Comparison of ENCODE assay signal across 9 cellular contexts in genomic region chr1:27356628-27357280, GRCh38. TPM values are rescaled to one million over a fixed set of nuclear protein-coding genes. Genes with fewer than 3 reads are reported as not detected.
DNase-seq lines count a peak whose midpoint lies in the region; ATAC-seq and TF ChIP-seq lines count a peak whose summit lies in the region.
"Had no signal": no experiment of that assay in that cellular context is flagged by ENCODE, and none has a peak within 500 bp of the region (broad histone marks: within the 10 kb centered on the region; RNA-seq: fewer than 3 reads in every experiment).

No MANE protein-coding gene starts in this region.

- peaks cover 6% of the 10 kb centered on the region for H3K27me3 ChIP-seq in HL-60 (ENCODE audit: insufficient read depth, poor library complexity, severe bottlenecking)
- H3K27me3 ChIP-seq: heart left ventricle had no signal

- CTCF ChIA-PET in activated CD4-positive, alpha-beta memory T cell treated with anti-CD3 and anti-CD28 coated beads for 36 hours (lab: Charles Lee), result interaction anchor here (0.6 to 7.1 kb wide), 26 partner anchors 9 to 450 kb away, joined by 3 to 80 read pairs (median 8); partner anchors contain the start of genes AHDC1, CD164L2, GPR3 and IFI6

- peak; percentile 25 to 62 for ATAC-seq in stimulated activated naive B cell treated with anti-CD40 and anti-IgM and Interleukin-4, amounts not matched to agents 10 μg/mL and 1 μg/mL and 100 μg/mL, for 72 hours (replicated peaks)
- ATAC-seq in GM18868 (IDR thresholded peaks at IDR 0.05; ENCODE audit: unreplicated experiment), result no peak

- H3K27ac ChIP-seq in HL-60 (replicated peaks), result peak overlapping the region; percentile 40

- no peaks in the 10 kb centered on the region for H3K9me3 Mint-ChIP-seq in activated CD4-positive, alpha-beta memory T cell treated with anti-CD3 and anti-CD28 coated beads for 36 hours
- peaks cover 5% of the 10 kb centered on the region for H3K9me3 Mint-ChIP-seq in glutamatergic neuron (ENCODE audit: unreplicated experiment)
- no peaks in the 10 kb centered on the region for H3K9me3 Mint-ChIP-seq in stimulated activated naive B cell treated with anti-CD40 and anti-IgM and Interleukin-4, amounts not matched to agents 10 μg/mL and 1 μg/mL and 100 μg/mL, for 72 hours

- POLR2A ChIA-PET in activated CD4-positive, alpha-beta memory T cell treated with anti-CD3 and anti-CD28 coated beads for 36 hours (lab: Charles Lee), result interaction anchor here (2.0 kb wide), 1 partner anchor 9 kb away, joined by 11 read pairs; the partner anchor contains the start of gene MAP3K6

- H3K27me3 Mint-ChIP-seq in activated CD4-positive, alpha-beta memory T cell treated with anti-CD3 and anti-CD28 coated beads for 36 hours, result no peaks in the 10 kb centered on the region
- peaks cover 9% of the 10 kb centered on the region for H3K27me3 Mint-ChIP-seq in glutamatergic neuron (ENCODE audit: unreplicated experiment)
- H3K27me3 Mint-ChIP-seq in stimulated activated naive B cell treated with anti-CD40 and anti-IgM and Interleukin-4, amounts not matched to agents 10 μg/mL and 1 μg/mL and 100 μg/mL, for 72 hours, result no peaks in the 10 kb centered on the region

- in situ Hi-C loops in KBM-7 (cut with MboI; ENCODE audit: low pct_unique_long_range_greater_than_20kb, low sequenced_read_pairs), result no loop called here

- H3K4me3 ChIP-seq in HL-60 (replicated peaks; ENCODE audit: insufficient read depth, low read length), result no peak overlapping the region

- TF ChIP-seq CTCF in HL-60 (IDR thresholded peaks at IDR 0.05; ENCODE audit: insufficient read depth, low read length), result no peak
- TF ChIP-seq CTCF in glutamatergic neuron (IDR thresholded peaks at IDR 0.05; ENCODE audit: partially characterized antibody, unreplicated experiment), result no peak

- H3K4me3 Mint-ChIP-seq in activated CD4-positive, alpha-beta memory T cell treated with anti-CD3 and anti-CD28 coated beads for 36 hours, result peak overlapping the region; percentile 68
- H3K4me3 Mint-ChIP-seq in glutamatergic neuron (ENCODE audit: unreplicated experiment), result no peak overlapping the region
- H3K4me3 Mint-ChIP-seq in stimulated activated naive B cell treated with anti-CD40 and anti-IgM and Interleukin-4, amounts not matched to agents 10 μg/mL and 1 μg/mL and 100 μg/mL, for 72 hours, result peak overlapping the region; percentile 70 to 74

- H3K4me1 Mint-ChIP-seq in activated CD4-positive, alpha-beta memory T cell treated with anti-CD3 and anti-CD28 coated beads for 36 hours (ENCODE audit: low read depth), result peaks cover 43% of the 10 kb centered on the region
- peaks cover 4% of the 10 kb centered on the region for H3K4me1 Mint-ChIP-seq in glutamatergic neuron (ENCODE audit: low read depth, unreplicated experiment)
- peaks cover 40 to 46% of the 10 kb centered on the region in 2 donors for H3K4me1 Mint-ChIP-seq in stimulated activated naive B cell treated with anti-CD40 and anti-IgM and Interleukin-4, amounts not matched to agents 10 μg/mL and 1 μg/mL and 100 μg/mL, for 72 hours

- intact Hi-C loops in activated CD4-positive, alpha-beta memory T cell treated with anti-CD3 and anti-CD28 coated beads for 36 hours (cut with micrococcal nuclease), result loop anchor here (1.0 to 2.0 kb wide), 2 partner anchors 14 to 36 kb away; partner anchors contain the start of genes GPR3 and SYTL1

- H3K27ac Mint-ChIP-seq in activated CD4-positive, alpha-beta memory T cell treated with anti-CD3 and anti-CD28 coated beads for 36 hours, result peak overlapping the region; percentile 81
- H3K27ac Mint-ChIP-seq in glutamatergic neuron (ENCODE audit: unreplicated experiment), result no peak overlapping the region
- H3K27ac Mint-ChIP-seq in stimulated activated naive B cell treated with anti-CD40 and anti-IgM and Interleukin-4, amounts not matched to agents 10 μg/mL and 1 μg/mL and 100 μg/mL, for 72 hours, result peak overlapping the region; percentile 6

- no peak for DNase-seq in HL-60 (ENCODE audit: low read depth in 1 of 2, low spot score in 1 of 2)
- DNase-seq in activated CD4-positive, alpha-beta memory T cell treated with anti-CD3 and anti-CD28 coated beads for 36 hours, result peak; percentile 69
- DNase-seq in glutamatergic neuron, result peak; percentile 33
- no peak for DNase-seq in stimulated activated naive B cell treated with anti-CD40 and anti-IgM and Interleukin-4, amounts not matched to agents 10 μg/mL and 1 μg/mL and 100 μg/mL, for 72 hours
- no peak for DNase-seq in SKM-1 treated with dmso at 0.1 percent for 144 hours (lab: John Stamatoyannopoulos, UW; ENCODE audit: unreplicated experiment)
- DNase-seq in KBM-7, result no peak

- no peaks in the 10 kb centered on the region for H3K36me3 Mint-ChIP-seq in activated CD4-positive, alpha-beta memory T cell treated with anti-CD3 and anti-CD28 coated beads for 36 hours
- no peaks in the 10 kb centered on the region for H3K36me3 Mint-ChIP-seq in glutamatergic neuron (ENCODE audit: unreplicated experiment)
- peaks cover 0 to 1% of the 10 kb centered on the region in 2 donors for H3K36me3 Mint-ChIP-seq in stimulated activated naive B cell treated with anti-CD40 and anti-IgM and Interleukin-4, amounts not matched to agents 10 μg/mL and 1 μg/mL and 100 μg/mL, for 72 hours

RNA-seq across cellular contexts. Expression of gene MAP3K6, which starts 10.0 kb away (rescaled TPM):
- total RNA-seq in activated CD4-positive, alpha-beta memory T cell treated with anti-CD3 and anti-CD28 coated beads for 36 hours, result 1 to 10 TPM; 8.2 to 9.7 TPM
- 10.0 TPM for total RNA-seq in glutamatergic neuron (ENCODE audit: unreplicated experiment)

RNA-seq across cellular contexts. Expression of gene SYTL1, which starts 14.9 kb away (rescaled TPM):
- total RNA-seq in activated CD4-positive, alpha-beta memory T cell treated with anti-CD3 and anti-CD28 coated beads for 36 hours, result 10 to 100 TPM; 27.3 to 30.4 TPM
- total RNA-seq in glutamatergic neuron (ENCODE audit: unreplicated experiment), result 3.2 TPM

RNA-seq across cellular contexts. Expression of gene FCN3, which starts 17.9 kb away (rescaled TPM):
- not detected for total RNA-seq in activated CD4-positive, alpha-beta memory T cell treated with anti-CD3 and anti-CD28 coated beads for 36 hours
- not detected for total RNA-seq in glutamatergic neuron (ENCODE audit: unreplicated experiment)

RNA-seq across cellular contexts. Expression of gene CD164L2, which starts 26.4 kb away (rescaled TPM):
- not detected for total RNA-seq in activated CD4-positive, alpha-beta memory T cell treated with anti-CD3 and anti-CD28 coated beads for 36 hours
- total RNA-seq in glutamatergic neuron (ENCODE audit: unreplicated experiment), result not detected
- total RNA-seq: heart left ventricle, Right ventricle myocardium superior had no signal

RNA-seq across cellular contexts. Expression of gene TMEM222, which starts 34.8 kb away (rescaled TPM):
- 10 to 100 TPM; 22.8 to 24.6 TPM for total RNA-seq in activated CD4-positive, alpha-beta memory T cell treated with anti-CD3 and anti-CD28 coated beads for 36 hours
- 50.0 TPM for total RNA-seq in glutamatergic neuron (ENCODE audit: unreplicated experiment)

Comparison
In these comparisons a context has a peak if more than half of its experiments do, and no peak if none do; other contexts are left out.
1. DNase-seq: peak in activated CD4-positive, alpha-beta memory T cell treated with anti-CD3 and anti-CD28 coated beads for 36 hours (single experiment) and glutamatergic neuron (single experiment); none in HL-60 (0 of 2), stimulated activated naive B cell treated with anti-CD40 and anti-IgM and Interleukin-4, amounts not matched to agents 10 μg/mL and 1 μg/mL and 100 μg/mL, for 72 hours (single experiment), SKM-1 treated with dmso at 0.1 percent for 144 hours (single experiment) and KBM-7 (single experiment).